In the genomic region with DNA sequence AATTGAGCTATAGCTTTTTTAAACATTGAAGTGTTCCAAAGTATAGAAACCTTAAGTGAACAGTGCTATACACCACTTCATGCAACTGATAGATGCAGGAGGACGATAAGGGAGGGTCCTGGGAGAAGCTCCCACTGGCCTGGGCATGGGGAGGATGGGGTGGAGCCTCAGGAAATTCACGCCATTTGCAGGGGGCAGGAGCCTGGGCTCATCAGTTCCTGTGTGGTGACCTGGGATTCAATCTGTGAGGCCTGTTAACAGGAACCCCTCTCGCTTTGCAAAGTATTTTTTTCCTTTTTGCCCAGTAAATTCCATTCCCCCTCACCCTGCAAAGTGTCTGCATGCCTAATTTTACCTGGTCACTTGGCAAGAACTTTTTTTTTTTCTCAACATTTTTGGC, we compare ENCODE assay signal across 26 cellular contexts.
"Had no signal": no experiment of that assay in that cellular context is flagged by ENCODE, and none has a peak within 500 bp of the region (broad histone marks: within the 10 kb centered on the region; RNA-seq: fewer than 3 reads in every experiment).

No MANE protein-coding gene starts in this region.

- H3K4me1 ChIP-seq: gastroesophageal sphincter, spleen had no signal

- H3K4me3 ChIP-seq: coronary artery, gastroesophageal sphincter, heart right ventricle, lung, spleen, tibial artery had no signal

- FAIRE-seq: keratinocyte, urothelium cell line had no signal

- H3K27ac ChIP-seq: brain microvascular endothelial cell, coronary artery, gastroesophageal sphincter, heart right ventricle, spleen, tibial artery had no signal

- H3K36me3 ChIP-seq: brain microvascular endothelial cell, gastroesophageal sphincter, heart right ventricle, spleen, tibial artery had no signal

- ATAC-seq: activated CD4-positive, CD25-positive, alpha-beta regulatory T cell treated with anti-CD3 and anti-CD28 coated beads, Interleukin-2, amount 50 U/mL, for 24 hours; activated naive CD8-positive, alpha-beta T cell treated with anti-CD3 and anti-CD28 coated beads, Interleukin-2, amount 50 U/mL, for 24 hours; esophagus mucosa; gastroesophageal sphincter; heart right ventricle had no signal

- H3K9me3 ChIP-seq: gastroesophageal sphincter, heart right ventricle, spleen, tibial artery had no signal

- H3K27me3 ChIP-seq: brain microvascular endothelial cell, gastroesophageal sphincter, heart right ventricle, spleen, tibial artery had no signal

- DNase-seq: activated CD4-positive, alpha-beta T cell treated with anti-CD3 and anti-CD28 coated beads, Interleukin-2, amount 50 U/mL, for 1 hour; activated CD8-positive, alpha-beta memory T cell treated with anti-CD3 and anti-CD28 coated beads for 24 hours; activated CD8-positive, alpha-beta memory T cell treated with anti-CD3 and anti-CD28 coated beads, Interleukin-2, amount 50 U/mL, for 48 hours; activated effector memory CD4-positive, alpha-beta T cell treated with Interleukin-2 at 50 U/mL for 16 hours; activated naive CD4-positive, alpha-beta T cell treated with anti-CD3 and anti-CD28 coated beads, Interleukin-2, amount 10 ng/mL, durations not matched to agents 7 days and 5 days; activated naive CD8-positive, alpha-beta T cell treated with anti-CD3 and anti-CD28 coated beads, Interleukin-2, amount 50 U/mL, for 24 hours; activated T-cell treated with anti-CD3 and anti-CD28 coated beads, Interleukin-2, amount 50 U/mL, for 48 hours; aorta; brain microvascular endothelial cell; central memory CD4-positive, alpha-beta T cell; heart right ventricle; midbrain; nephron progenitor cell; occipital lobe; retina; spleen; stimulated activated CD8-positive, alpha-beta memory T cell treated with anti-CD3 and anti-CD28 coated beads, Interleukin-4, amount 100 ng/mL, for 48 hours; stimulated activated naive CD4-positive, alpha-beta T cell; tibial artery had no signal
